Comparison of ENCODE assay signal across 14 cellular contexts in genomic region chr16:48503779-48504178, GRCh38.
DNase-seq lines count a peak whose midpoint lies in the region; ATAC-seq and TF ChIP-seq lines count a peak whose summit lies in the region.
"Had no signal": no experiment of that assay in that cellular context is flagged by ENCODE, and none has a peak within 500 bp of the region (broad histone marks: within the 10 kb centered on the region; RNA-seq: fewer than 3 reads in every experiment).

No MANE protein-coding gene starts in this region.

- no peak overlapping the region for H3K9ac ChIP-seq in SK-N-SH

- no peaks in the 10 kb centered on the region for H3K79me2 ChIP-seq in SK-N-SH (ENCODE audit: insufficient read depth)

- no peaks in the 10 kb centered on the region for H3K9me2 ChIP-seq in SK-N-SH

- H3F3A ChIP-seq in SK-N-SH (replicated peaks; ENCODE audit: insufficient read depth) = peaks cover 16% of the 10 kb centered on the region

- H3K36me3 ChIP-seq in SK-N-SH (replicated peaks in 1 of 2; ENCODE audit: control insufficient read depth in 1 of 2, insufficient read depth in 2 of 2, low read length in 1 of 2) (no peaks in the 10 kb centered on the region), heart left ventricle (no peaks in the 10 kb centered on the region)

- TF ChIP-seq POLR2A in heart left ventricle (IDR thresholded peaks at IDR 0.05) = no peak

- H3K27ac ChIP-seq in SK-N-SH (ENCODE audit: low read depth in 2 of 2, low read length in 1 of 2) (peak overlapping the region in 1 of 2 experiments; percentile 30; a peak in 1 of 4 replicates), heart left ventricle (no peak overlapping the region)

- TF ChIP-seq EP300 in SK-N-SH (IDR thresholded peaks at IDR 0.05; ENCODE audit: borderline replicate concordance in 1 of 2, low read depth in 1 of 2, low read length in 1 of 2) = peak; percentile 41 to 50; a peak in 1 of 4 replicates

- TF ChIP-seq CTCF in SK-N-SH (IDR thresholded peaks at IDR 0.05) (no peak), heart left ventricle (IDR thresholded peaks at IDR 0.05) (no peak)

- H3K4me2 ChIP-seq in SK-N-SH = peak overlapping the region; percentile 37; the same call in 1 of the 2 replicates

- CTCF ChIA-PET in SK-N-SH (lab: Yijun Ruan, JAX) = interaction anchor here (0.8 to 1.5 kb wide), 2 partner anchors 25 to 119 kb away, joined by 3 read pairs; no protein-coding TSS in a partner anchor

- peaks cover 27 to 34% of the 10 kb centered on the region in 2 experiments for H3K4me1 ChIP-seq in SK-N-SH (ENCODE audit: control insufficient read depth in 1 of 2, insufficient read depth in 2 of 2, low read depth in 1 of 2, low read length in 1 of 2)
- H3K4me1 ChIP-seq in heart left ventricle = peaks cover 0 to 37% (median 17%) of the 10 kb centered on the region in 12 donors

- POLR2A ChIA-PET in SK-N-SH (lab: Yijun Ruan, JAX) = interaction anchor here (0.8 kb wide), 1 partner anchor 103 kb away, joined by 3 read pairs; no protein-coding TSS in a partner anchor

- no peak for TF ChIP-seq RAD21 in SK-N-SH (IDR thresholded peaks at IDR 0.05; ENCODE audit: low read length)

- H3K9me3 ChIP-seq in SK-N-SH (no peaks in the 10 kb centered on the region), heart left ventricle (peaks cover 0 to 6% (median 0%) of the 10 kb centered on the region in 12 donors)

- H3K4me3 ChIP-seq in SK-N-SH (ENCODE audit: low read depth in 2 of 2, low read length in 1 of 2) (no peak overlapping the region), heart left ventricle (no peak overlapping the region)

- no peaks in the 10 kb centered on the region for H4K20me1 ChIP-seq in SK-N-SH (ENCODE audit: insufficient read depth)

- DNase-seq in Daoy (ENCODE audit: low read depth) (peak; percentile 48), SK-N-SH (peak; percentile 88), heart left ventricle (peak; percentile 42 to 80 (median 56)), sciatic nerve (ENCODE audit: low spot score) (peak; percentile 90), D341Med (ENCODE audit: low spot score) (no peak), NCI-H1105 treated with DMSO at 0.1 percent for 48 hours (lab: John Stamatoyannopoulos, UW) (no peak)
- DNase-seq in stimulated activated CD4-positive, alpha-beta T cell treated with anti-CD3 and anti-CD28 coated beads, Interleukin-4, amount 100 ng/mL, for 4 hours = no peak
- no peak for DNase-seq in effector CD4-positive, alpha-beta T cell
- DNase-seq: activated CD8-positive, alpha-beta memory T cell treated with anti-CD3 and anti-CD28 coated beads, Interleukin-2, amount 10 ng/mL, durations not matched to agents 7 days and 5 days; C1 segment of cervical spinal cord; endodermal cell; naive B cell; NCI-H146; stimulated activated CD8-positive, alpha-beta memory T cell treated with anti-CD3 and anti-CD28 coated beads, Interleukin-4, amount 100 ng/mL, for 48 hours had no signal

- H2AFZ ChIP-seq in SK-N-SH (ENCODE audit: low read depth) = peak overlapping the region; percentile 39; the same call in 1 of the 2 replicates

- intact Hi-C loops in heart left ventricle (cut with DNase I) (no loop called here), sciatic nerve (cut with DNase I) (no loop called here)

- ATAC-seq in heart left ventricle = no peak
- ATAC-seq in sciatic nerve = peak; percentile 38
- ATAC-seq: activated CD8-positive, alpha-beta memory T cell treated with anti-CD3 and anti-CD28 coated beads, Interleukin-2, amount 10 ng/mL, durations not matched to agents 7 days and 5 days had no signal

- WGBS in SK-N-SH (ENCODE audit: low lambda C conversion rate) = 0% methylated on average over 5 of the region's 5 CpGs
- WGBS in heart left ventricle, 4 donors = 19 to 55% (median 48%) methylated on average over 3 to 5 of the region's 5 CpGs

- H3K27me3 ChIP-seq in SK-N-SH (ENCODE audit: insufficient read depth) = no peaks in the 10 kb centered on the region
- no peaks in the 10 kb centered on the region for H3K27me3 ChIP-seq in heart left ventricle

TF ChIP-seq in SK-N-SH, 30 proteins besides CTCF, POLR2A, EP300 and RAD21 (continues in another document):
- peak; percentile 67; the same call in 1 of the 2 replicates for TF ChIP-seq POLR2AphosphoS5 (IDR thresholded peaks at IDR 0.05; ENCODE audit: low read depth, low read length)
- no peak for TF ChIP-seq ELF1 (IDR thresholded peaks at IDR 0.05)
- no peak for TF ChIP-seq SMC3 (IDR thresholded peaks at IDR 0.05; ENCODE audit: low read depth, low read length)
- no peak for TF ChIP-seq MXI1 (IDR thresholded peaks at IDR 0.05; ENCODE audit: low read depth, low read length)
- peak; percentile 62 for TF ChIP-seq GATA2 (CRISPR knock-in tag; IDR thresholded peaks at IDR 0.05)
- TF ChIP-seq REST (IDR thresholded peaks at IDR 0.05; ENCODE audit: low read depth, low read length) = no peak
- no peak for TF ChIP-seq USF2 (IDR thresholded peaks at IDR 0.05; ENCODE audit: borderline replicate concordance, low read depth, low read length)
- TF ChIP-seq MEF2A (IDR thresholded peaks at IDR 0.05; ENCODE audit: borderline replicate concordance, low read depth) = no peak
- TF ChIP-seq ZBTB33 (IDR thresholded peaks at IDR 0.05; ENCODE audit: borderline replicate concordance, low read depth) = no peak
- peak; percentile 98 for TF ChIP-seq TCF12 (IDR thresholded peaks at IDR 0.05)
- TF ChIP-seq EZH2phosphoT487 (IDR thresholded peaks at IDR 0.05; ENCODE audit: borderline replicate concordance, low read depth) = no peak
- no peak for TF ChIP-seq RXRA (IDR thresholded peaks at IDR 0.05; ENCODE audit: borderline replicate concordance, low read depth)
- TF ChIP-seq NFIC (IDR thresholded peaks at IDR 0.05; ENCODE audit: borderline replicate concordance) = peak; percentile 95
- peak; percentile 73 for TF ChIP-seq CHD2 (IDR thresholded peaks at IDR 0.05; ENCODE audit: low read length, partially characterized antibody)
- no peak for TF ChIP-seq GABPA (IDR thresholded peaks at IDR 0.05; ENCODE audit: low read depth)
- TF ChIP-seq JUND (IDR thresholded peaks at IDR 0.05) = no peak
- TF ChIP-seq SIN3A (IDR thresholded peaks at IDR 0.05; ENCODE audit: borderline replicate concordance, low read depth, low read length) = no peak
- TF ChIP-seq FOSL2 (IDR thresholded peaks at IDR 0.05; ENCODE audit: borderline replicate concordance, low read depth) = no peak
- TF ChIP-seq TAF1 (IDR thresholded peaks at IDR 0.05; ENCODE audit: borderline replicate concordance, low read depth, low read length) = no peak
- no peak for TF ChIP-seq RFX5 (IDR thresholded peaks at IDR 0.05; ENCODE audit: low read length)
- TF ChIP-seq RCOR1 (IDR thresholded peaks at IDR 0.05; ENCODE audit: low read length) = peak; percentile 90

Comparison
In these comparisons a context has a peak if more than half of its experiments do, and no peak if none do; other contexts are left out.
1. DNase-seq: peak in Daoy (single experiment), SK-N-SH (single experiment), heart left ventricle (5 of 5) and sciatic nerve (single experiment); none in stimulated activated CD4-positive, alpha-beta T cell treated with anti-CD3 and anti-CD28 coated beads, Interleukin-4, amount 100 ng/mL, for 4 hours (0 of 2), effector CD4-positive, alpha-beta T cell (single experiment), D341Med (single experiment) and NCI-H1105 treated with DMSO at 0.1 percent for 48 hours (single experiment).